Comparison of ENCODE assay signal across 8 cellular contexts in genomic region chr12:219891-220352, GRCh38. TPM values are rescaled to one million over a fixed set of nuclear protein-coding genes. Genes with fewer than 3 reads are reported as not detected.
DNase-seq lines count a peak whose midpoint lies in the region; ATAC-seq and TF ChIP-seq lines count a peak whose summit lies in the region.

No MANE protein-coding gene starts in this region.

- H3K36me3 Mint-ChIP-seq in activated T-cell treated with anti-CD3 and anti-CD28 coated beads, Interleukin-2, amount 50 U/mL, for 4 hours (ENCODE audit: insufficient read depth), result no peaks in the 10 kb centered on the region

- DNase-seq in NCI-H1417 (lab: John Stamatoyannopoulos, UW) (peak; percentile 22 to 75 (median 46)), NCI-H1417 treated with DMSO at 0.1 percent for 48 hours (lab: John Stamatoyannopoulos, UW) (no peak), HK-2 (ENCODE audit: unreplicated experiment) (peak; percentile 74), NOMO-1 treated with dmso at 0.1 percent for 144 hours (lab: John Stamatoyannopoulos, UW; ENCODE audit: unreplicated experiment) (peak; percentile 59), globus pallidus (ENCODE audit: low spot score) (peak; percentile 77), osteoblast (ENCODE audit: insufficient read length, low spot score, missing footprints) (peak; percentile 95)
- DNase-seq in activated T-cell treated with anti-CD3 and anti-CD28 coated beads, Interleukin-2, amount 50 U/mL, for 4 hours, result no peak

- no peaks in the 10 kb centered on the region for H3K4me1 ChIP-seq in osteoblast (ENCODE audit: insufficient read depth, low read length)

- H3K79me2 ChIP-seq in osteoblast (ENCODE audit: insufficient read depth, low read length), result no peaks in the 10 kb centered on the region

- H3K27me3 ChIP-seq in osteoblast (ENCODE audit: insufficient read depth, low read length), result peaks cover 20% of the 10 kb centered on the region

- no peak overlapping the region for H3K4me3 ChIP-seq in osteoblast (ENCODE audit: insufficient read depth, low read length)

- peak; percentile 86 to 92 for ATAC-seq in activated T-cell treated with anti-CD3 and anti-CD28 coated beads, Interleukin-2, amount 50 U/mL, for 4 hours
- no peak for ATAC-seq in HG03135 (IDR thresholded peaks at IDR 0.05; ENCODE audit: unreplicated experiment)

- H3K9me3 Mint-ChIP-seq in activated T-cell treated with anti-CD3 and anti-CD28 coated beads, Interleukin-2, amount 50 U/mL, for 4 hours, result no peaks in the 10 kb centered on the region

- H3K4me1 Mint-ChIP-seq in activated T-cell treated with anti-CD3 and anti-CD28 coated beads, Interleukin-2, amount 50 U/mL, for 4 hours (ENCODE audit: low read depth), result no peaks in the 10 kb centered on the region

- H3K27ac ChIP-seq in osteoblast (ENCODE audit: low read depth, low read length), result no peak overlapping the region

- H4K20me1 ChIP-seq in osteoblast (ENCODE audit: insufficient read depth, low read length), result no peaks in the 10 kb centered on the region

- peak; percentile 68 for TF ChIP-seq CTCF in osteoblast (IDR thresholded peaks at IDR 0.05; ENCODE audit: extremely low read depth, low read depth, low read length)

- H3K27me3 Mint-ChIP-seq in activated T-cell treated with anti-CD3 and anti-CD28 coated beads, Interleukin-2, amount 50 U/mL, for 4 hours (ENCODE audit: low read depth), result peaks cover 5% of the 10 kb centered on the region

- H3K9me3 ChIP-seq in osteoblast (ENCODE audit: low read depth, low read length), result no peaks in the 10 kb centered on the region

- no peak overlapping the region for H3K4me3 Mint-ChIP-seq in activated T-cell treated with anti-CD3 and anti-CD28 coated beads, Interleukin-2, amount 50 U/mL, for 4 hours

- H2AFZ ChIP-seq in osteoblast (ENCODE audit: low read length), result no peak overlapping the region

- no peaks in the 10 kb centered on the region for H3K36me3 ChIP-seq in osteoblast (ENCODE audit: insufficient read depth, low read length)

- no peak overlapping the region for H3K4me2 ChIP-seq in osteoblast (ENCODE audit: insufficient read depth, low read length)

RNA-seq across cellular contexts. Expression of gene SLC6A12, which starts 6.0 kb away (rescaled TPM):
- under 1 TPM in 2 of 3 donors, not detected in 1; 0.11 to 0.42 TPM for total RNA-seq in activated T-cell treated with anti-CD3 and anti-CD28 coated beads, Interleukin-2, amount 50 U/mL, for 4 hours
- not detected in 2 replicates for total RNA-seq in osteoblast

RNA-seq across cellular contexts. Expression of gene SLC6A13, which starts 42.7 kb away (rescaled TPM):
- total RNA-seq in activated T-cell treated with anti-CD3 and anti-CD28 coated beads, Interleukin-2, amount 50 U/mL, for 4 hours, result under 1 TPM in 1 of 3 donors, not detected in 2; 0.81 TPM
- not detected in 2 replicates for total RNA-seq in osteoblast

Comparison
In these comparisons a context has a peak if more than half of its experiments do, and no peak if none do; other contexts are left out.
1. DNase-seq: peak in NCI-H1417 (3 of 3), HK-2 (single experiment), NOMO-1 treated with dmso at 0.1 percent for 144 hours (single experiment), globus pallidus (single experiment) and osteoblast (single experiment); none in NCI-H1417 treated with DMSO at 0.1 percent for 48 hours (single experiment) and activated T-cell treated with anti-CD3 and anti-CD28 coated beads, Interleukin-2, amount 50 U/mL, for 4 hours (single experiment).